2 cellular contexts compared by ENCODE assay signal in the genomic region with DNA sequence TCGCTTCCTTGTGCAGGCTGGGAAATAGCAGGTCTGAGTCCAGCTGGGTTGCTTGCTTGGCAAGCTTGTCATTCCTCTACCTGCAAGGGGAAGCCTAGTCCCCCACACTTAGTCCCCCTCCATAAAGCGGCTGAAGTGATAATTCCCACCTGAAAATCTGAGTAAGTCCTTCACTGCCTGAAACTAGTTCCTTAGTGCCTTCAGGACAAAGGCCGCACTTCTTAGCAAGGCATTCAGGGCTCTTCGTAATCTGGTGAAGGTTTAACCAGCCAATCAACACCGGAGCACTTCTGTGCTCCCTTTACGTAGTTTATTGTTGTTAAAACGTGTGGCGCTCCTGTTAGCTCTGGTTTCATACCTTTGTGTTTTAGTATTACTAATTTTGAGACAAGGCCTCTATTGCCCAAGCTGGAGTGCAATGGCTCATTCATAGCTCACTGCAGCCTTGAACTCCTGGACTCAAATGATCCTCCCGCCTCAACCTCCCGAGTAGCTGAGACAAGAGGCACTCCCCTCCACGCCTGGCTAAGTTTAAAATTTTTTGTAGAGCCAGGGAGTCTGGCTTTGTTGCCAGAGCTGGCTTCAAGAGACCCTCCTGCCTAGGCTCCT.
TF ChIP-seq lines count a peak whose summit lies in the region.

No MANE protein-coding gene starts in this region.

TF ChIP-seq in A549, 52 proteins besides CTCF, POLR2A, EP300 and RAD21 (continued from another document):
- TF ChIP-seq, protein P1, sequence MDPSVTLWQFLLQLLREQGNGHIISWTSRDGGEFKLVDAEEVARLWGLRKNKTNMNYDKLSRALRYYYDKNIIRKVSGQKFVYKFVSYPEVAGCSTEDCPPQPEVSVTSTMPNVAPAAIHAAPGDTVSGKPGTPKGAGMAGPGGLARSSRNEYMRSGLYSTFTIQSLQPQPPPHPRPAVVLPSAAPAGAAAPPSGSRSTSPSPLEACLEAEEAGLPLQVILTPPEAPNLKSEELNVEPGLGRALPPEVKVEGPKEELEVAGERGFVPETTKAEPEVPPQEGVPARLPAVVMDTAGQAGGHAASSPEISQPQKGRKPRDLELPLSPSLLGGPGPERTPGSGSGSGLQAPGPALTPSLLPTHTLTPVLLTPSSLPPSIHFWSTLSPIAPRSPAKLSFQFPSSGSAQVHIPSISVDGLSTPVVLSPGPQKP (IDR thresholded peaks at IDR 0.05; ENCODE audit: low read depth, low read length) = no peak
- no peak for TF ChIP-seq PHF8 (IDR thresholded peaks at IDR 0.05; ENCODE audit: borderline replicate concordance, low read depth)
- no peak for TF ChIP-seq SREBF2 (IDR thresholded peaks at IDR 0.05)
- TF ChIP-seq, protein P2, sequence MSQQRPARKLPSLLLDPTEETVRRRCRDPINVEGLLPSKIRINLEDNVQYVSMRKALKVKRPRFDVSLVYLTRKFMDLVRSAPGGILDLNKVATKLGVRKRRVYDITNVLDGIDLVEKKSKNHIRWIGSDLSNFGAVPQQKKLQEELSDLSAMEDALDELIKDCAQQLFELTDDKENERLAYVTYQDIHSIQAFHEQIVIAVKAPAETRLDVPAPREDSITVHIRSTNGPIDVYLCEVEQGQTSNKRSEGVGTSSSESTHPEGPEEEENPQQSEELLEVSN (IDR thresholded peaks at IDR 0.05; ENCODE audit: borderline replicate concordance, low read depth) = no peak
- no peak for TF ChIP-seq MYC (IDR thresholded peaks at IDR 0.05; ENCODE audit: borderline replicate concordance, low read length)
- TF ChIP-seq, protein P3, sequence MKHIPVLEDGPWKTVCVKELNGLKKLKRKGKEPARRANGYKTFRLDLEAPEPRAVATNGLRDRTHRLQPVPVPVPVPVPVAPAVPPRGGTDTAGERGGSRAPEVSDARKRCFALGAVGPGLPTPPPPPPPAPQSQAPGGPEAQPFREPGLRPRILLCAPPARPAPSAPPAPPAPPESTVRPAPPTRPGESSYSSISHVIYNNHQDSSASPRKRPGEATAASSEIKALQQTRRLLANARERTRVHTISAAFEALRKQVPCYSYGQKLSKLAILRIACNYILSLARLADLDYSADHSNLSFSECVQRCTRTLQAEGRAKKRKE (CRISPR knock-in tag; IDR thresholded peaks at IDR 0.05; ENCODE audit: low read depth) = no peak
- TF ChIP-seq NR3C1 (IDR thresholded peaks at IDR 0.05) = no peak
- TF ChIP-seq, protein P4, sequence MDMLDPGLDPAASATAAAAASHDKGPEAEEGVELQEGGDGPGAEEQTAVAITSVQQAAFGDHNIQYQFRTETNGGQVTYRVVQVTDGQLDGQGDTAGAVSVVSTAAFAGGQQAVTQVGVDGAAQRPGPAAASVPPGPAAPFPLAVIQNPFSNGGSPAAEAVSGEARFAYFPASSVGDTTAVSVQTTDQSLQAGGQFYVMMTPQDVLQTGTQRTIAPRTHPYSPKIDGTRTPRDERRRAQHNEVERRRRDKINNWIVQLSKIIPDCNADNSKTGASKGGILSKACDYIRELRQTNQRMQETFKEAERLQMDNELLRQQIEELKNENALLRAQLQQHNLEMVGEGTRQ (IDR thresholded peaks at IDR 0.05) = no peak
- TF ChIP-seq CHD4 (IDR thresholded peaks at IDR 0.05; ENCODE audit: borderline replicate concordance) = no peak
- no peak for TF ChIP-seq CEBPB (IDR thresholded peaks at IDR 0.05)
- TF ChIP-seq SMC3 (IDR thresholded peaks at IDR 0.05) = no peak
- no peak for TF ChIP-seq MAZ (IDR thresholded peaks at IDR 0.05; ENCODE audit: borderline replicate concordance, low read depth, low read length)
- TF ChIP-seq EHF (CRISPR knock-in tag; IDR thresholded peaks at IDR 0.05) = no peak

TF ChIP-seq in HEK293, 187 proteins besides CTCF, POLR2A, EP300 and RAD21 (continued from another document):
- TF ChIP-seq, protein P5, sequence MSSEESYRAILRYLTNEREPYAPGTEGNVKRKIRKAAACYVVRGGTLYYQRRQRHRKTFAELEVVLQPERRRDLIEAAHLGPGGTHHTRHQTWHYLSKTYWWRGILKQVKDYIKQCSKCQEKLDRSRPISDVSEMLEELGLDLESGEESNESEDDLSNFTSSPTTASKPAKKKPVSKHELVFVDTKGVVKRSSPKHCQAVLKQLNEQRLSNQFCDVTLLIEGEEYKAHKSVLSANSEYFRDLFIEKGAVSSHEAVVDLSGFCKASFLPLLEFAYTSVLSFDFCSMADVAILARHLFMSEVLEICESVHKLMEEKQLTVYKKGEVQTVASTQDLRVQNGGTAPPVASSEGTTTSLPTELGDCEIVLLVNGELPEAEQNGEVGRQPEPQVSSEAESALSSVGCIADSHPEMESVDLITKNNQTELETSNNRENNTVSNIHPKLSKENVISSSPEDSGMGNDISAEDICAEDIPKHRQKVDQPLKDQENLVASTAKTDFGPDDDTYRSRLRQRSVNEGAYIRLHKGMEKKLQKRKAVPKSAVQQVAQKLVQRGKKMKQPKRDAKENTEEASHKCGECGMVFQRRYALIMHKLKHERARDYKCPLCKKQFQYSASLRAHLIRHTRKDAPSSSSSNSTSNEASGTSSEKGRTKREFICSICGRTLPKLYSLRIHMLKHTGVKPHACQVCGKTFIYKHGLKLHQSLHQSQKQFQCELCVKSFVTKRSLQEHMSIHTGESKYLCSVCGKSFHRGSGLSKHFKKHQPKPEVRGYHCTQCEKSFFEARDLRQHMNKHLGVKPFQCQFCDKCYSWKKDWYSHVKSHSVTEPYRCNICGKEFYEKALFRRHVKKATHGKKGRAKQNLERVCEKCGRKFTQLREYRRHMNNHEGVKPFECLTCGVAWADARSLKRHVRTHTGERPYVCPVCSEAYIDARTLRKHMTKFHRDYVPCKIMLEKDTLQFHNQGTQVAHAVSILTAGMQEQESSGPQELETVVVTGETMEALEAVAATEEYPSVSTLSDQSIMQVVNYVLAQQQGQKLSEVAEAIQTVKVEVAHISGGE (tag by site-specific recombination; conservative IDR thresholded peaks at IDR 0.05; ENCODE audit: low read depth) = no peak
- TF ChIP-seq AEBP2 (tag by site-specific recombination; IDR thresholded peaks at IDR 0.05; ENCODE audit: borderline replicate concordance) (no peak), ZNF530 (tag by site-specific recombination; IDR thresholded peaks at IDR 0.05; ENCODE audit: low read depth) (no peak), HOXD13 (CRISPR knock-in tag; IDR thresholded peaks at IDR 0.05; ENCODE audit: borderline replicate concordance) (no peak), ZNF670 (tag by site-specific recombination; IDR thresholded peaks at IDR 0.05; ENCODE audit: low read depth) (no peak), GLI4 (tag by site-specific recombination; IDR thresholded peaks at IDR 0.05) (no peak), EGR2 (tag by site-specific recombination; IDR thresholded peaks at IDR 0.05; ENCODE audit: low read depth) (no peak), ZFP41 (tag by site-specific recombination; IDR thresholded peaks at IDR 0.05; ENCODE audit: borderline replicate concordance) (no peak), SCRT1 (tag by site-specific recombination; IDR thresholded peaks at IDR 0.05; ENCODE audit: borderline replicate concordance) (no peak), ZNF658 (tag by site-specific recombination; IDR thresholded peaks at IDR 0.05) (no peak), ZNF138 (tag by site-specific recombination; IDR thresholded peaks at IDR 0.05; ENCODE audit: borderline replicate concordance) (no peak), ZNF626 (tag by site-specific recombination; IDR thresholded peaks at IDR 0.05) (no peak), ZIC2 (tag by site-specific recombination; IDR thresholded peaks at IDR 0.05) (no peak), ZNF221 (tag by site-specific recombination; IDR thresholded peaks at IDR 0.05; ENCODE audit: borderline replicate concordance) (no peak)
- TF ChIP-seq, protein P6, sequence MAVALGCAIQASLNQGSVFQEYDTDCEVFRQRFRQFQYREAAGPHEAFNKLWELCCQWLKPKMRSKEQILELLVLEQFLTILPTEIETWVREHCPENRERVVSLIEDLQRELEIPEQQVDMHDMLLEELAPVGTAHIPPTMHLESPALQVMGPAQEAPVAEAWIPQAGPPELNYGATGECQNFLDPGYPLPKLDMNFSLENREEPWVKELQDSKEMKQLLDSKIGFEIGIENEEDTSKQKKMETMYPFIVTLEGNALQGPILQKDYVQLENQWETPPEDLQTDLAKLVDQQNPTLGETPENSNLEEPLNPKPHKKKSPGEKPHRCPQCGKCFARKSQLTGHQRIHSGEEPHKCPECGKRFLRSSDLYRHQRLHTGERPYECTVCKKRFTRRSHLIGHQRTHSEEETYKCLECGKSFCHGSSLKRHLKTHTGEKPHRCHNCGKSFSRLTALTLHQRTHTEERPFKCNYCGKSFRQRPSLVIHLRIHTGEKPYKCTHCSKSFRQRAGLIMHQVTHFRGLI (tag by site-specific recombination; IDR thresholded peaks at IDR 0.05) = no peak
- TF ChIP-seq, protein P7, sequence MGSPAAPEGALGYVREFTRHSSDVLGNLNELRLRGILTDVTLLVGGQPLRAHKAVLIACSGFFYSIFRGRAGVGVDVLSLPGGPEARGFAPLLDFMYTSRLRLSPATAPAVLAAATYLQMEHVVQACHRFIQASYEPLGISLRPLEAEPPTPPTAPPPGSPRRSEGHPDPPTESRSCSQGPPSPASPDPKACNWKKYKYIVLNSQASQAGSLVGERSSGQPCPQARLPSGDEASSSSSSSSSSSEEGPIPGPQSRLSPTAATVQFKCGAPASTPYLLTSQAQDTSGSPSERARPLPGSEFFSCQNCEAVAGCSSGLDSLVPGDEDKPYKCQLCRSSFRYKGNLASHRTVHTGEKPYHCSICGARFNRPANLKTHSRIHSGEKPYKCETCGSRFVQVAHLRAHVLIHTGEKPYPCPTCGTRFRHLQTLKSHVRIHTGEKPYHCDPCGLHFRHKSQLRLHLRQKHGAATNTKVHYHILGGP (tag by site-specific recombination; IDR thresholded peaks at IDR 0.05) = no peak
